7 cellular contexts compared by ENCODE assay signal in genomic region chr13:18281897-18282603, GRCh38.
DNase-seq lines count a peak whose midpoint lies in the region; ATAC-seq, FAIRE-seq and TF ChIP-seq lines count a peak whose summit lies in the region.
"Not testable (repeated sequence)": the region's sequence is repeated elsewhere in the genome, so short reads cannot be mapped to it uniquely, and the experiment has no call there.

No MANE protein-coding gene starts in this region.

- not testable (repeated sequence) for TF ChIP-seq RAD21 in K562 (CRISPR knock-in tag; conservative IDR thresholded peaks at IDR 0.05 in 1 of 2, IDR thresholded peaks at IDR 0.05 in 1 of 2)

- H3K4me3 ChIP-seq in K562, result not testable (repeated sequence)

- H3K4me2 ChIP-seq in K562 (ENCODE audit: insufficient read depth, low read length), result not testable (repeated sequence)

- FAIRE-seq in K562 (lab: Jason Lieb, UNC), result not testable (repeated sequence)

- ATAC-seq in K562, result not testable (repeated sequence)
- ATAC-seq in foreskin keratinocyte, result peak; percentile 14

- 0% methylated on average over 1 of the region's 4 CpGs for WGBS in K562 (ENCODE audit: insufficient coverage, low coverage, missing lambda C conversion rate)

- TF ChIP-seq CTCF in K562 (IDR thresholded peaks at IDR 0.05 in 2 of 3, conservative IDR thresholded peaks at IDR 0.05 in 1 of 3; ENCODE audit: insufficient read depth in 2 of 3, low read depth in 1 of 3, low read length in 3 of 3); foreskin keratinocyte (conservative IDR thresholded peaks at IDR 0.05): not testable (repeated sequence)

- not testable (repeated sequence) for H3K9me1 ChIP-seq in K562 (ENCODE audit: control insufficient read depth, insufficient read depth, low read length)

- not testable (repeated sequence) for H3K4me1 ChIP-seq in K562 (replicated peaks in 1 of 2; ENCODE audit: control insufficient read depth in 2 of 2, insufficient read depth in 2 of 2, low read length in 2 of 2); foreskin keratinocyte

- POLR2A ChIA-PET in K562 (lab: Yijun Ruan, JAX), result not testable (repeated sequence)

- BruUV-seq in K562 (replicated peaks; lab: Mats Ljungman, UMichigan), result not testable (repeated sequence)

- DNase-seq in EH (ENCODE audit: low read depth) (peak; percentile 4), NCI-H1048 (lab: John Stamatoyannopoulos, UW) (peak; percentile 6), kidney tubule cell (ENCODE audit: low spot score) (peak; percentile 30), middle frontal gyrus (ENCODE audit: extremely low spot score, low spot score) (peak; percentile 3), putamen (ENCODE audit: low spot score) (peak; percentile 68)
- DNase-seq in K562 (ENCODE audit: extremely low read depth in 1 of 4, low spot score in 3 of 4); foreskin keratinocyte: not testable (repeated sequence)

- H3K27me3 ChIP-seq in K562 (ENCODE audit: control insufficient read depth in 2 of 2, insufficient read depth in 2 of 2, low read length in 2 of 2); foreskin keratinocyte: not testable (repeated sequence)

- in situ Hi-C loops in K562 (cut with MboI), result not testable (repeated sequence)

- H3K79me2 ChIP-seq in K562 (ENCODE audit: control insufficient read depth, insufficient read depth, low read length), result not testable (repeated sequence)

- H3K27ac ChIP-seq in K562 (ENCODE audit: extremely low read depth, low read depth, low read length); foreskin keratinocyte: not testable (repeated sequence)

- not testable (repeated sequence) for H2AFZ ChIP-seq in K562 (ENCODE audit: low read depth, low read length)

- TF ChIP-seq EP300 in K562 (IDR thresholded peaks at IDR 0.05; ENCODE audit: low read length), result not testable (repeated sequence)

- not testable (repeated sequence) for TF ChIP-seq POLR2A in K562 (conservative IDR thresholded peaks at IDR 0.05)

- H3K9me3 ChIP-seq in K562 (replicated peaks; ENCODE audit: control insufficient read depth, insufficient read depth, low read depth, low read length), result not testable (repeated sequence)

- CTCF ChIA-PET in K562 (lab: Yijun Ruan, JAX; ENCODE audit: low intra/inter-chr PET ratio), result not testable (repeated sequence)

- not testable (repeated sequence) for H3K36me3 ChIP-seq in K562 (ENCODE audit: control insufficient read depth, insufficient read depth, low read length)

- intact Hi-C loops in K562 (cut with micrococcal nuclease), result not testable (repeated sequence)

- not testable (repeated sequence) for H4K20me1 ChIP-seq in K562 (replicated peaks; ENCODE audit: control insufficient read depth, insufficient read depth, low read length)

- not testable (repeated sequence) for H3K9ac ChIP-seq in K562 (ENCODE audit: insufficient read depth in 1 of 2, low read depth in 2 of 2, low read length in 2 of 2)

TF ChIP-seq in K562, 482 proteins besides CTCF, POLR2A, EP300 and RAD21:
- TF ChIP-seq RAD51 (IDR thresholded peaks at IDR 0.05; ENCODE audit: borderline replicate concordance, low read depth), result peak; percentile 36; the same call in 1 of the 2 replicates
- TF ChIP-seq TFE3 (CRISPR knock-in tag; IDR thresholded peaks at IDR 0.05), result peak; percentile 73
TF ChIP-seq in K562: peak in this region for 2; not testable (repeated sequence) for 480.
